ENCODE assay signal across 8 cellular contexts in the genomic region with DNA sequence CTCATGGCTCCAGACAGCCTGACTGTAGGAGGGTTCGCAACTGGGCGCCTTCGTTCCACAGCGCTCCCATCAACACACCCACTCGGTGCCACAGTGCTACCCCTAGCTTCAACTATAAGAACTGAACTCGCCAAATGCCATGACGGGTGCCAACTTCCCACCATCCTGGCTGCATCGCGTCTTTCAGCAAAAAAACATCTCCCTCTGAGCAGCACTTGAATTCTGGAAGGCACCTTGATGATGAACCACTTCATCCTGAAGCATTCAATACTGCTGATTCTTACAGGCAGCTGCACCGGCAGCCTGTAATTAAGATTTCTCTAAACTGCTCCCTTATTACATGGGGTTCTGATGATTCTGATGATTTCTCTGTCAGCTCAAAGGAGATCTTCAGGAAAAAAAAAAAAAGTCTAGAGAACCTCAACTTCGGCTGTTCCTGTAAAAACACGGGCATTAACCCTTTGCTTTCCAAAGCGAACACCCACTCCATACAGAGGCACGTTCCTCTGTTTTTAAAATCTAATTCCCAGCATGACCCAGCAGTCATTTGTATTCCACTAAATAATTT. TPM values are rescaled to one million over a fixed set of nuclear protein-coding genes. Genes with fewer than 3 reads are reported as not detected.
DNase-seq lines count a peak whose midpoint lies in the region; ATAC-seq, FAIRE-seq and TF ChIP-seq lines count a peak whose summit lies in the region.

No MANE protein-coding gene starts in this region.

- peaks cover 0 to 13% of the 10 kb centered on the region in 2 donors for H3K27me3 Mint-ChIP-seq in natural killer cell (ENCODE audit: low read depth in 2 of 2)

- TF ChIP-seq CTCF in A549 (IDR thresholded peaks at IDR 0.05) = peak; percentile 33
- TF ChIP-seq CTCF in GM12872 (IDR thresholded peaks at IDR 0.05; ENCODE audit: insufficient read depth, low read depth, low read length) = peak; percentile 42; the same call in 2 of the 3 replicates
- peak; percentile 55 for TF ChIP-seq CTCF in fibroblast of villous mesenchyme (IDR thresholded peaks at IDR 0.05; ENCODE audit: insufficient read depth, low read depth, low read length)
- TF ChIP-seq CTCF in natural killer cell (IDR thresholded peaks at IDR 0.05) = no peak
- peak in 4 of 6 experiments; percentile 44 to 58 (median 54) for TF ChIP-seq CTCF in thyroid gland (IDR thresholded peaks at IDR 0.05)

- H3K4me3 Mint-ChIP-seq in natural killer cell = peak overlapping the region; percentile 94

- ATAC-seq in A549 (peak; percentile 87 to 93), natural killer cell (peak; percentile 63 to 66 (median 64))

- H3K27me3 ChIP-seq in thyroid gland = no peaks in the 10 kb centered on the region

- peaks cover 22 to 53% of the 10 kb centered on the region in 2 donors for H3K4me1 Mint-ChIP-seq in natural killer cell

- no peaks in the 10 kb centered on the region for H3K36me3 Mint-ChIP-seq in natural killer cell

- 2% methylated on average over 14 of the region's 14 CpGs for WGBS in A549 (ENCODE audit: missing lambda C conversion rate)
- WGBS in thyroid gland, 2 donors = 1 to 2% methylated on average over 14 of the region's 14 CpGs

- TF ChIP-seq RAD21 in A549 (conservative IDR thresholded peaks at IDR 0.05 in 1 of 2, IDR thresholded peaks at IDR 0.05 in 1 of 2) = peak; percentile 42 to 43; a peak in 3 of 5 replicates

- TF ChIP-seq EP300 in A549 (IDR thresholded peaks at IDR 0.05) = no peak

- H3K27ac ChIP-seq in A549 (peak overlapping the region; percentile 82 to 97; a peak in 5 of 6 replicates), thyroid gland (peak overlapping the region in 2 of 3 donors; percentile 64 to 78)

- no peaks in the 10 kb centered on the region for H3K36me3 ChIP-seq in thyroid gland

- POLR2A ChIA-PET in A549 (lab: Yijun Ruan, JAX) = interaction anchor here (0.7 to 1.2 kb wide), 4 partner anchors 12 to 111 kb away, joined by 3 to 5 read pairs (median 4); no protein-coding TSS in a partner anchor

- H3K27ac Mint-ChIP-seq in natural killer cell = peak overlapping the region; percentile 27 to 79

- CTCF ChIA-PET in A549 (lab: Yijun Ruan, JAX) = interaction anchor here (0.7 to 4.8 kb wide), 23 partner anchors 9 to 274 kb away, joined by 3 to 37 read pairs (median 6); no protein-coding TSS in a partner anchor

- H3K9me3 ChIP-seq in A549 (no peaks in the 10 kb centered on the region), thyroid gland (no peaks in the 10 kb centered on the region)

- TF ChIP-seq POLR2A in A549 (IDR thresholded peaks at IDR 0.05; ENCODE audit: low read length) = no peak
- no peak for TF ChIP-seq POLR2A in thyroid gland (IDR thresholded peaks at IDR 0.05)

- no peak for FAIRE-seq in A549 (lab: Jason Lieb, UNC)

- intact Hi-C loops in natural killer cell (cut with micrococcal nuclease) (loop anchor here (5.0 kb wide), 1 partner anchor 44 kb away; no protein-coding TSS in a partner anchor), thyroid gland (cut with DNase I) (loop anchor here (10.0 kb wide), 1 partner anchor 96 kb away; no protein-coding TSS in a partner anchor)

- no peaks in the 10 kb centered on the region for H3K9me3 Mint-ChIP-seq in natural killer cell

- H3K4me1 ChIP-seq in A549 (peaks cover 31% of the 10 kb centered on the region), thyroid gland (peaks cover 5 to 18% of the 10 kb centered on the region in 2 donors)

- peak overlapping the region; percentile 96 for H3K4me2 ChIP-seq in A549

- H3K4me3 ChIP-seq in A549 = peak overlapping the region; percentile 90
- H3K4me3 ChIP-seq in fibroblast of villous mesenchyme (ENCODE audit: low read depth, low read length) = peak overlapping the region; percentile 94
- peak overlapping the region; percentile 12 to 93 (median 61) for H3K4me3 ChIP-seq in thyroid gland (replicated peaks in 1 of 3)

- DNase-seq in A549 (ENCODE audit: low read depth in 1 of 2, low spot score in 1 of 2) (peak; percentile 78 to 92), NCI-H526 treated with DMSO at 0.1 percent for 48 hours (lab: John Stamatoyannopoulos, UW) (peak; percentile 37), fibroblast of villous mesenchyme (ENCODE audit: low read depth) (no peak), natural killer cell (peak; percentile 22), thyroid gland (peak; percentile 80 to 85), OCI-M2 (lab: John Stamatoyannopoulos, UW; ENCODE audit: unreplicated experiment) (no peak)
- DNase-seq in activated T-helper 9 cell treated with anti-CD3 and anti-CD28 coated beads, Interleukin-2, amount 50 U/mL, for 16 hours (ENCODE audit: low read depth) = peak; percentile 21

TF ChIP-seq in A549, 52 proteins besides CTCF, POLR2A, EP300 and RAD21:
- TF ChIP-seq, protein P1, sequence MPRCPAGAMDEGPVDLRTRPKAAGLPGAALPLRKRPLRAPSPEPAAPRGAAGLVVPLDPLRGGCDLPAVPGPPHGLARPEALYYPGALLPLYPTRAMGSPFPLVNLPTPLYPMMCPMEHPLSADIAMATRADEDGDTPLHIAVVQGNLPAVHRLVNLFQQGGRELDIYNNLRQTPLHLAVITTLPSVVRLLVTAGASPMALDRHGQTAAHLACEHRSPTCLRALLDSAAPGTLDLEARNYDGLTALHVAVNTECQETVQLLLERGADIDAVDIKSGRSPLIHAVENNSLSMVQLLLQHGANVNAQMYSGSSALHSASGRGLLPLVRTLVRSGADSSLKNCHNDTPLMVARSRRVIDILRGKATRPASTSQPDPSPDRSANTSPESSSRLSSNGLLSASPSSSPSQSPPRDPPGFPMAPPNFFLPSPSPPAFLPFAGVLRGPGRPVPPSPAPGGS (IDR thresholded peaks at IDR 0.05) = no peak
- TF ChIP-seq POLR2AphosphoS2 (conservative IDR thresholded peaks at IDR 0.05; ENCODE audit: low read length) = no peak
- TF ChIP-seq, protein P2, sequence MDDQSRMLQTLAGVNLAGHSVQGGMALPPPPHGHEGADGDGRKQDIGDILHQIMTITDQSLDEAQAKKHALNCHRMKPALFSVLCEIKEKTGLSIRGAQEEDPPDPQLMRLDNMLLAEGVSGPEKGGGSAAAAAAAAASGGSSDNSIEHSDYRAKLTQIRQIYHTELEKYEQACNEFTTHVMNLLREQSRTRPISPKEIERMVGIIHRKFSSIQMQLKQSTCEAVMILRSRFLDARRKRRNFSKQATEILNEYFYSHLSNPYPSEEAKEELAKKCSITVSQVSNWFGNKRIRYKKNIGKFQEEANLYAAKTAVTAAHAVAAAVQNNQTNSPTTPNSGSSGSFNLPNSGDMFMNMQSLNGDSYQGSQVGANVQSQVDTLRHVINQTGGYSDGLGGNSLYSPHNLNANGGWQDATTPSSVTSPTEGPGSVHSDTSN (IDR thresholded peaks at IDR 0.05) = no peak
- no peak for TF ChIP-seq ZSCAN20 (CRISPR knock-in tag; IDR thresholded peaks at IDR 0.05)
- TF ChIP-seq JUNB (IDR thresholded peaks at IDR 0.05) = no peak
- TF ChIP-seq KDM5A (IDR thresholded peaks at IDR 0.05) = no peak
- TF ChIP-seq, protein P3, sequence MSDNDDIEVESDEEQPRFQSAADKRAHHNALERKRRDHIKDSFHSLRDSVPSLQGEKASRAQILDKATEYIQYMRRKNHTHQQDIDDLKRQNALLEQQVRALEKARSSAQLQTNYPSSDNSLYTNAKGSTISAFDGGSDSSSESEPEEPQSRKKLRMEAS (IDR thresholded peaks at IDR 0.05) = 0 out of 2 replicates have a peak, but pooled peaks have one; percentile 40

RNA-seq across cellular contexts. Expression of a gene that starts 1.2 kb away (rescaled TPM):
- polyA plus RNA-seq in A549 (2011; rRNA removed) (15.5 and 18.6 TPM in 2 replicates), A549 (2017; fragmentation: RNase III; extraction: RNeasy Plus Mini Kit Qiagen cat#74134 plus additional on column Dnase treatment) (22.0 to 24.2 TPM (median 22.9 TPM) in 3 replicates)
- polyA plus RNA-seq in A549 (2012; cell fraction: cytosol; rRNA removed) = 30.6 and 31.2 TPM in 2 replicates
- 86.5 and 97.8 TPM in 2 replicates for polyA plus RNA-seq in A549 (2012; cell fraction: nucleus; rRNA removed)
- 12.8 and 15.3 TPM in 2 replicates for polyA minus RNA-seq in A549 (2011; rRNA and poly(A)+ RNA removed)
- total RNA-seq in fibroblast of villous mesenchyme (33.2 and 36.1 TPM in 2 replicates), natural killer cell (10 to 100 TPM in 2 of 3 donors, 1 to 10 TPM in 1; 7.7 to 42.6 (median 13.6) TPM), thyroid gland (10 to 100 TPM; 41.0 to 75.5 (median 56.7) TPM)

Comparison
In these comparisons a context has a peak if more than half of its experiments do, and no peak if none do; other contexts are left out.
1. DNase-seq: peak in A549 (2 of 2), NCI-H526 treated with DMSO at 0.1 percent for 48 hours (single experiment), activated T-helper 9 cell treated with anti-CD3 and anti-CD28 coated beads, Interleukin-2, amount 50 U/mL, for 16 hours (single experiment), natural killer cell (single experiment) and thyroid gland (2 of 2); none in fibroblast of villous mesenchyme (single experiment) and OCI-M2 (single experiment).
2. Peak in every context shown above with its lines, with median percentiles within 50 percentile points of each other: H3K4me3 ChIP-seq.